Comparison of ENCODE assay signal across 1 cellular context in the genomic region with DNA sequence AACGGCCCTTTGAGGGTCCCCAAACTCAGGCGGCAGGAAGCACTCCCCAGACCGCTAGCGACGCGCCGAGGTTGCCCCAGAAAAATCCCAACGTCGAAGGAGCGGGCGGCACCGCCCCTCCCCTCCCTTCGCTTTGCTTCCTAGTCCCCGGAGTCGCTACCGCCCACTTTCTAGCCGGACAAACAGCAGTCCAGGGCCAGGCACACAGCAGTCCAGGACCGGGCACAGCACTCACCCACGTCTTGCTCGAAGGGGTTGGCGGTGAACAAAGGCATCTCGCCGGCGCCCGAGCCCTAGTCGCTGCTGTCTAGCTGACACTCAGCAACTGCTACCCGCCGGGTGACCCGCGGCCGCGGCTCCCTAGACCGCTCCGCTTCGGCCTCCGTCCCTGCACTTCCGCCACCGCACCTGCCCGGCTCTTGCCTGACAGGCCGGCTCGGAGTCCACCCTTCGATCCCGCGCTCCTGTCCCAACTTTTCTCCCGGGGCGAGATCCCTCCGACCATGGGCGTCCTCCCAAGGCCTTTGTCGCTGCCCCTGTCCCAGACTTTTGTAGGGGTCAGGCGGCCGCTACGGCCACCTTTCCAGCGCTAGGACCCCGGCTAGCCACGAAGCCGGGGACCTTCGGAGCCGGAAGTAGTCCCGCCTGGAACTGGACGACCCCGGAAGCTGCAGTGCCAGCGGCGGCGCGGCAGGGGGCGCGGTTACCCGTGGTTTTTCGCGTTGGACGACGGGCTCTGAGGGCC.
TF ChIP-seq lines count a peak whose summit lies in the region.

Gene STAM2, minus strand, starts transcription at position 396 of the 745 bp plus-strand sequence. Its CDS starts 121 bp downstream, at position 275.

TF ChIP-seq in GM23338, 12 proteins besides CTCF, POLR2A, EP300 and RAD21 (continued from another document):
- TF ChIP-seq, protein P1, sequence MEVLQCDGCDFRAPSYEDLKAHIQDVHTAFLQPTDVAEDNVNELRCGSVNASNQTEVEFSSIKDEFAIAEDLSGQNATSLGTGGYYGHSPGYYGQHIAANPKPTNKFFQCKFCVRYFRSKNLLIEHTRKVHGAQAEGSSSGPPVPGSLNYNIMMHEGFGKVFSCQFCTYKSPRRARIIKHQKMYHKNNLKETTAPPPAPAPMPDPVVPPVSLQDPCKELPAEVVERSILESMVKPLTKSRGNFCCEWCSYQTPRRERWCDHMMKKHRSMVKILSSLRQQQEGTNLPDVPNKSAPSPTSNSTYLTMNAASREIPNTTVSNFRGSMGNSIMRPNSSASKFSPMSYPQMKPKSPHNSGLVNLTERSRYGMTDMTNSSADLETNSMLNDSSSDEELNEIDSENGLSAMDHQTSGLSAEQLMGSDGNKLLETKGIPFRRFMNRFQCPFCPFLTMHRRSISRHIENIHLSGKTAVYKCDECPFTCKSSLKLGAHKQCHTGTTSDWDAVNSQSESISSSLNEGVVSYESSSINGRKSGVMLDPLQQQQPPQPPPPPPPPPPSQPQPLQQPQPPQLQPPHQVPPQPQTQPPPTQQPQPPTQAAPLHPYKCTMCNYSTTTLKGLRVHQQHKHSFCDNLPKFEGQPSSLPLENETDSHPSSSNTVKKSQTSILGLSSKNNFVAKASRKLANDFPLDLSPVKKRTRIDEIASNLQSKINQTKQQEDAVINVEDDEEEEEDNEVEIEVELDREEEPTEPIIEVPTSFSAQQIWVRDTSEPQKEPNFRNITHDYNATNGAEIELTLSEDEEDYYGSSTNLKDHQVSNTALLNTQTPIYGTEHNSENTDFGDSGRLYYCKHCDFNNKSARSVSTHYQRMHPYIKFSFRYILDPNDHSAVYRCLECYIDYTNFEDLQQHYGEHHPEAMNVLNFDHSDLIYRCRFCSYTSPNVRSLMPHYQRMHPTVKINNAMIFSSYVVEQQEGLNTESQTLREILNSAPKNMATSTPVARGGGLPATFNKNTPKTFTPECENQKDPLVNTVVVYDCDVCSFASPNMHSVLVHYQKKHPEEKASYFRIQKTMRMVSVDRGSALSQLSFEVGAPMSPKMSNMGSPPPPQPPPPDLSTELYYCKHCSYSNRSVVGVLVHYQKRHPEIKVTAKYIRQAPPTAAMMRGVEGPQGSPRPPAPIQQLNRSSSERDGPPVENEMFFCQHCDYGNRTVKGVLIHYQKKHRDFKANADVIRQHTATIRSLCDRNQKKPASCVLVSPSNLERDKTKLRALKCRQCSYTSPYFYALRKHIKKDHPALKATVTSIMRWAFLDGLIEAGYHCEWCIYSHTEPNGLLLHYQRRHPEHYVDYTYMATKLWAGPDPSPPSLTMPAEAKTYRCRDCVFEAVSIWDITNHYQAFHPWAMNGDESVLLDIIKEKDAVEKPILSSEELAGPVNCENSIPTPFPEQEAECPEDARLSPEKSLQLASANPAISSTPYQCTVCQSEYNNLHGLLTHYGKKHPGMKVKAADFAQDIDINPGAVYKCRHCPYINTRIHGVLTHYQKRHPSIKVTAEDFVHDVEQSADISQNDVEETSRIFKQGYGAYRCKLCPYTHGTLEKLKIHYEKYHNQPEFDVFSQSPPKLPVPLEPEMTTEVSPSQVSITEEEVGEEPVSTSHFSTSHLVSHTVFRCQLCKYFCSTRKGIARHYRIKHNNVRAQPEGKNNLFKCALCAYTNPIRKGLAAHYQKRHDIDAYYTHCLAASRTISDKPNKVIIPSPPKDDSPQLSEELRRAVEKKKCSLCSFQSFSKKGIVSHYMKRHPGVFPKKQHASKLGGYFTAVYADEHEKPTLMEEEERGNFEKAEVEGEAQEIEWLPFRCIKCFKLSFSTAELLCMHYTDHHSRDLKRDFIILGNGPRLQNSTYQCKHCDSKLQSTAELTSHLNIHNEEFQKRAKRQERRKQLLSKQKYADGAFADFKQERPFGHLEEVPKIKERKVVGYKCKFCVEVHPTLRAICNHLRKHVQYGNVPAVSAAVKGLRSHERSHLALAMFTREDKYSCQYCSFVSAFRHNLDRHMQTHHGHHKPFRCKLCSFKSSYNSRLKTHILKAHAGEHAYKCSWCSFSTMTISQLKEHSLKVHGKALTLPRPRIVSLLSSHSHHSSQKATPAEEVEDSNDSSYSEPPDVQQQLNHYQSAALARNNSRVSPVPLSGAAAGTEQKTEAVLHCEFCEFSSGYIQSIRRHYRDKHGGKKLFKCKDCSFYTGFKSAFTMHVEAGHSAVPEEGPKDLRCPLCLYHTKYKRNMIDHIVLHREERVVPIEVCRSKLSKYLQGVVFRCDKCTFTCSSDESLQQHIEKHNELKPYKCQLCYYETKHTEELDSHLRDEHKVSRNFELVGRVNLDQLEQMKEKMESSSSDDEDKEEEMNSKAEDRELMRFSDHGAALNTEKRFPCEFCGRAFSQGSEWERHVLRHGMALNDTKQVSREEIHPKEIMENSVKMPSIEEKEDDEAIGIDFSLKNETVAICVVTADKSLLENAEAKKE (CRISPR knock-in tag; IDR thresholded peaks at IDR 0.05), result no peak
- TF ChIP-seq CREB1 (CRISPR knock-in tag; IDR thresholded peaks at IDR 0.05; ENCODE audit: low read depth) (0 out of 2 replicates have a peak, but pooled peaks have one; percentile 35), STAT1 (IDR thresholded peaks at IDR 0.05; ENCODE audit: unreplicated experiment) (no peak), REST (IDR thresholded peaks at IDR 0.05; ENCODE audit: unreplicated experiment) (no peak), EZH2 (IDR thresholded peaks at IDR 0.05; ENCODE audit: low read depth, unreplicated experiment) (no peak)
